Comparison of ENCODE assay signal across 8 cellular contexts in genomic region chr4:73070072-73070385, GRCh38. TPM values are rescaled to one million over a fixed set of nuclear protein-coding genes. Genes with fewer than 3 reads are reported as not detected.
DNase-seq lines count a peak whose midpoint lies in the region; ATAC-seq and TF ChIP-seq lines count a peak whose summit lies in the region.

No MANE protein-coding gene starts in this region.

- peak overlapping the region; percentile 94 for H3K27ac Mint-ChIP-seq in activated CD4-positive, alpha-beta T cell treated with anti-CD3 and anti-CD28 coated beads, Interleukin-2, amount 10 ng/mL, durations not matched to agents 24 days and 14 days

- ATAC-seq in HG02678 (IDR thresholded peaks at IDR 0.05; ENCODE audit: unreplicated experiment) = peak; percentile 9

- intact Hi-C loops in activated CD4-positive, alpha-beta T cell treated with anti-CD3 and anti-CD28 coated beads, Interleukin-2, amount 10 ng/mL, durations not matched to agents 24 days and 14 days (cut with micrococcal nuclease) = no loop called here

- H3K9me3 Mint-ChIP-seq in activated CD4-positive, alpha-beta T cell treated with anti-CD3 and anti-CD28 coated beads, Interleukin-2, amount 10 ng/mL, durations not matched to agents 24 days and 14 days = no peaks in the 10 kb centered on the region

- no peak overlapping the region for H3K9ac ChIP-seq in endocrine pancreas (ENCODE audit: control insufficient read depth, insufficient read depth, low read length)

- peaks cover 32% of the 10 kb centered on the region for H3K4me1 Mint-ChIP-seq in activated CD4-positive, alpha-beta T cell treated with anti-CD3 and anti-CD28 coated beads, Interleukin-2, amount 10 ng/mL, durations not matched to agents 24 days and 14 days

- peaks cover 28% of the 10 kb centered on the region for H3K36me3 Mint-ChIP-seq in activated CD4-positive, alpha-beta T cell treated with anti-CD3 and anti-CD28 coated beads, Interleukin-2, amount 10 ng/mL, durations not matched to agents 24 days and 14 days (ENCODE audit: low read depth)

- TF ChIP-seq CTCF in neutrophil (IDR thresholded peaks at IDR 0.05) = no peak

- DNase-seq in activated CD4-positive, alpha-beta T cell treated with anti-CD3 and anti-CD28 coated beads, Interleukin-2, amount 10 ng/mL, durations not matched to agents 24 days and 14 days = no peak
- no peak for DNase-seq in activated CD4-positive, alpha-beta T cell treated with anti-CD3 and anti-CD28 coated beads, Interleukin-2, amount 50 U/mL, for 4 hours
- DNase-seq in NCI-H69 (lab: John Stamatoyannopoulos, UW) (peak; percentile 73), MV-4-11 (lab: John Stamatoyannopoulos, UW) (no peak), HT-29 (ENCODE audit: low spot score) (no peak)

- H3K4me1 ChIP-seq in endocrine pancreas (ENCODE audit: control insufficient read depth, insufficient read depth, low read length) (peaks cover 7% of the 10 kb centered on the region), neutrophil (ENCODE audit: control insufficient read depth in 1 of 2, insufficient read depth in 1 of 2, low read depth in 1 of 2, low read length in 1 of 2) (peaks cover 20 to 22% of the 10 kb centered on the region in 2 experiments)

- H3K27me3 Mint-ChIP-seq in activated CD4-positive, alpha-beta T cell treated with anti-CD3 and anti-CD28 coated beads, Interleukin-2, amount 10 ng/mL, durations not matched to agents 24 days and 14 days = no peaks in the 10 kb centered on the region

- H3K27me3 ChIP-seq in endocrine pancreas (ENCODE audit: control insufficient read depth, insufficient read depth, low read length) (no peaks in the 10 kb centered on the region), neutrophil (no peaks in the 10 kb centered on the region)

- H3K4me3 ChIP-seq in endocrine pancreas (ENCODE audit: control insufficient read depth, insufficient read depth, low read length) (peak overlapping the region; percentile 81), neutrophil (ENCODE audit: low read depth in 1 of 2, low read length in 1 of 2) (peak overlapping the region; percentile 86 to 88)

- no peaks in the 10 kb centered on the region for H3K9me3 ChIP-seq in endocrine pancreas (ENCODE audit: control insufficient read depth, low read length)
- no peaks in the 10 kb centered on the region for H3K9me3 ChIP-seq in neutrophil

- peak overlapping the region; percentile 94 for H3K27ac ChIP-seq in neutrophil

- H3K4me3 Mint-ChIP-seq in activated CD4-positive, alpha-beta T cell treated with anti-CD3 and anti-CD28 coated beads, Interleukin-2, amount 10 ng/mL, durations not matched to agents 24 days and 14 days = peak overlapping the region; percentile 89

- H3K36me3 ChIP-seq in endocrine pancreas (ENCODE audit: control insufficient read depth, insufficient read depth, low read length) (no peaks in the 10 kb centered on the region), neutrophil (peaks cover 14% of the 10 kb centered on the region)

RNA-seq across cellular contexts. Expression of gene COX18, which starts 0.5 kb away (rescaled TPM):
- 21.2 and 22.2 TPM in 2 replicates for total RNA-seq in activated CD4-positive, alpha-beta T cell treated with anti-CD3 and anti-CD28 coated beads, Interleukin-2, amount 10 ng/mL, durations not matched to agents 24 days and 14 days
- total RNA-seq in HT-29 (2014; rRNA removed; shearing (Covaris generic)) = 19.1 and 33.7 TPM in 2 replicates
